Comparison of ENCODE assay signal across 29 cellular contexts in the genomic region with DNA sequence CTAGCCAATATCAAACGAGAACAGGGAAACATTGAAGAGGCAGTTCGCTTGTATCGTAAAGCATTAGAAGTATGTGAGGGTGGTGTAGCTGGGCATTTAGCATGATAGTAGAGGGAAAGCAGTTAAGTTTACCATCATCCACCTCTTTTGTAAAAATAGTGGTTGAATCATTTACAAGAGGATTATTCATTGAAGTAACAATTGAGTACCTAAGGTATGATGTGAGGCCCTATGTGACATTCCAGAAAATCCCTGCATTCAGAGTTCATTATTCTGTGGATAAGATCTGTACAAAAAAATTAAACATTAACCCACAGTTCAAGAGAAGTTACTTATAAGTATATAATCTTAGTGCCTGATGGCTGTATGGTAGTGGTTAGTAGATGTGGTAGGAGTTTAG. TPM values are rescaled to one million over a fixed set of nuclear protein-coding genes. Genes with fewer than 3 reads are reported as not detected.
DNase-seq lines count a peak whose midpoint lies in the region; ATAC-seq and TF ChIP-seq lines count a peak whose summit lies in the region.
"Had no signal": no experiment of that assay in that cellular context is flagged by ENCODE, and none has a peak within 500 bp of the region (broad histone marks: within the 10 kb centered on the region; RNA-seq: fewer than 3 reads in every experiment).

No MANE protein-coding gene starts in this region.

- H3K9me3 ChIP-seq in mesenchymal stem cell (ENCODE audit: control insufficient read depth, low read length), result no peaks in the 10 kb centered on the region
- H3K9me3 ChIP-seq: adrenal gland, BE2C, esophagus muscularis mucosa, psoas muscle, suprapubic skin had no signal

- peaks cover 26% of the 10 kb centered on the region for H3K27me3 Mint-ChIP-seq in activated T-cell treated with anti-CD3 and anti-CD28 coated beads, Interleukin-2, amount 50 U/mL, for 24 hours
- no peaks in the 10 kb centered on the region for H3K27me3 Mint-ChIP-seq in Calu3 (ENCODE audit: unreplicated experiment)
- no peaks in the 10 kb centered on the region for H3K27me3 Mint-ChIP-seq in central memory CD8-positive, alpha-beta T cell
- H3K27me3 Mint-ChIP-seq: activated B cell treated with CpG ODN at 0.5 μM for 24 hours; activated CD4-positive, alpha-beta memory T cell treated with anti-CD3 and anti-CD28 coated beads, Interleukin-2, amount 10 ng/mL, durations not matched to agents 7 days and 5 days had no signal

- no peaks in the 10 kb centered on the region for H3K9me3 Mint-ChIP-seq in activated T-cell treated with anti-CD3 and anti-CD28 coated beads, Interleukin-2, amount 50 U/mL, for 24 hours
- H3K9me3 Mint-ChIP-seq in Calu3 (ENCODE audit: low read depth, unreplicated experiment), result no peaks in the 10 kb centered on the region
- H3K9me3 Mint-ChIP-seq in central memory CD8-positive, alpha-beta T cell, result no peaks in the 10 kb centered on the region
- H3K9me3 Mint-ChIP-seq: activated B cell treated with CpG ODN at 0.5 μM for 24 hours; activated CD4-positive, alpha-beta memory T cell treated with anti-CD3 and anti-CD28 coated beads, Interleukin-2, amount 10 ng/mL, durations not matched to agents 7 days and 5 days had no signal

- peaks cover 90% of the 10 kb centered on the region for H3K36me3 Mint-ChIP-seq in activated T-cell treated with anti-CD3 and anti-CD28 coated beads, Interleukin-2, amount 50 U/mL, for 24 hours (ENCODE audit: low read depth)
- H3K36me3 Mint-ChIP-seq in Calu3 (ENCODE audit: insufficient read depth, unreplicated experiment), result peaks cover 84% of the 10 kb centered on the region
- H3K36me3 Mint-ChIP-seq in central memory CD8-positive, alpha-beta T cell (ENCODE audit: insufficient read depth), result peaks cover 71% of the 10 kb centered on the region

- no peaks in the 10 kb centered on the region for H3K79me1 ChIP-seq in mesenchymal stem cell (replicated peaks; ENCODE audit: low read length, poor library complexity, severe bottlenecking)

- intact Hi-C loops in Calu3 (cut with micrococcal nuclease; ENCODE audit: unreplicated experiment), result no loop called here

- H3K27ac Mint-ChIP-seq in activated T-cell treated with anti-CD3 and anti-CD28 coated beads, Interleukin-2, amount 50 U/mL, for 24 hours, result peak overlapping the region; percentile 9
- peak overlapping the region; percentile 3 for H3K27ac Mint-ChIP-seq in Calu3 (ENCODE audit: unreplicated experiment)
- H3K27ac Mint-ChIP-seq in central memory CD8-positive, alpha-beta T cell (ENCODE audit: low read depth), result peak overlapping the region; percentile 77
- H3K27ac Mint-ChIP-seq: activated B cell treated with CpG ODN at 0.5 μM for 24 hours; activated CD4-positive, alpha-beta memory T cell treated with anti-CD3 and anti-CD28 coated beads, Interleukin-2, amount 10 ng/mL, durations not matched to agents 7 days and 5 days had no signal

- H3K4me3 ChIP-seq in mesenchymal stem cell (ENCODE audit: insufficient read depth in 1 of 2, low read depth in 1 of 2, low read length in 2 of 2), result no peak overlapping the region
- H3K4me3 ChIP-seq: adrenal gland, esophagus muscularis mucosa, lung, PC-9, psoas muscle, suprapubic skin had no signal

- ATAC-seq in central memory CD8-positive, alpha-beta T cell (replicated peaks; ENCODE audit: extremely low read depth, poor library complexity, severe bottlenecking), result no peak
- no peak for ATAC-seq in GM21529 (IDR thresholded peaks at IDR 0.05; ENCODE audit: unreplicated experiment)
- ATAC-seq in GM19324 (IDR thresholded peaks at IDR 0.05; ENCODE audit: low FRiP score, unreplicated experiment), result no peak
- ATAC-seq: psoas muscle had no signal

- H3K27ac ChIP-seq in mesenchymal stem cell (ENCODE audit: low read length, poor library complexity, severe bottlenecking), result peak overlapping the region; percentile 95
- H3K27ac ChIP-seq: adrenal gland, brain microvascular endothelial cell, esophagus muscularis mucosa, PC-9, psoas muscle, suprapubic skin had no signal

- no peak overlapping the region for H3K18ac ChIP-seq in mesenchymal stem cell (ENCODE audit: low read depth in 1 of 2, low read length in 2 of 2)

- no peak overlapping the region for H2BK15ac ChIP-seq in mesenchymal stem cell (ENCODE audit: low read depth, poor library complexity, severe bottlenecking)

- no peak for TF ChIP-seq CTCF in Calu3 (IDR thresholded peaks at IDR 0.05; ENCODE audit: unreplicated experiment)

- H2AFZ ChIP-seq in mesenchymal stem cell (ENCODE audit: low read depth, low read length), result no peak overlapping the region
- H2AFZ ChIP-seq: PC-9 had no signal

- H3K23ac ChIP-seq in mesenchymal stem cell (ENCODE audit: low read length in 2 of 2), result no peak overlapping the region

- WGBS in mesenchymal stem cell, result no CpG with 5 or more reads among the region's 3 CpGs

- no peak overlapping the region for H2BK120ac ChIP-seq in mesenchymal stem cell (ENCODE audit: low read depth, low read length)

- H4K91ac ChIP-seq in mesenchymal stem cell (ENCODE audit: low read length), result no peak overlapping the region

- H3K4me2 ChIP-seq in mesenchymal stem cell (ENCODE audit: low read length, poor library complexity, severe bottlenecking), result no peak overlapping the region
- H3K4me2 ChIP-seq: PC-9 had no signal

- CTCF ChIA-PET in Calu3 (lab: Charles Lee), result no interaction called here

- no peak overlapping the region for H2BK5ac ChIP-seq in mesenchymal stem cell (ENCODE audit: low read depth, low read length, poor library complexity, severe bottlenecking)

- H2BK12ac ChIP-seq in mesenchymal stem cell (ENCODE audit: low read length in 2 of 2), result no peak overlapping the region

- no peak overlapping the region for H3K14ac ChIP-seq in mesenchymal stem cell (ENCODE audit: low read length in 2 of 2)

- peaks cover 13 to 77% of the 10 kb centered on the region in 2 experiments for H3K36me3 ChIP-seq in mesenchymal stem cell (ENCODE audit: control insufficient read depth in 1 of 2, insufficient read depth in 2 of 2, low read depth in 1 of 2, low read length in 2 of 2)

- no peak overlapping the region for H3K9ac ChIP-seq in mesenchymal stem cell (ENCODE audit: low read length)

- H3K4me1 ChIP-seq in mesenchymal stem cell (ENCODE audit: control insufficient read depth, insufficient read depth, low read depth, low read length), result peaks cover 3% of the 10 kb centered on the region
- H3K4me1 ChIP-seq: adrenal gland, BE2C, esophagus muscularis mucosa, psoas muscle, suprapubic skin had no signal

- no TSS peak for BruUV-seq in Calu3 (replicated peaks; lab: Mats Ljungman, UMichigan)

- no peak overlapping the region for H3K4me3 Mint-ChIP-seq in activated T-cell treated with anti-CD3 and anti-CD28 coated beads, Interleukin-2, amount 50 U/mL, for 24 hours
- H3K4me3 Mint-ChIP-seq in Calu3 (ENCODE audit: low read depth, unreplicated experiment), result peak overlapping the region; percentile 35
- peak overlapping the region; percentile 4 for H3K4me3 Mint-ChIP-seq in central memory CD8-positive, alpha-beta T cell
- H3K4me3 Mint-ChIP-seq: activated B cell treated with CpG ODN at 0.5 μM for 24 hours; activated CD4-positive, alpha-beta memory T cell treated with anti-CD3 and anti-CD28 coated beads, Interleukin-2, amount 10 ng/mL, durations not matched to agents 7 days and 5 days had no signal

- H4K8ac ChIP-seq in mesenchymal stem cell (ENCODE audit: low read length), result no peak overlapping the region

- H3K4me1 Mint-ChIP-seq in activated T-cell treated with anti-CD3 and anti-CD28 coated beads, Interleukin-2, amount 50 U/mL, for 24 hours (ENCODE audit: low read depth), result peaks cover 13% of the 10 kb centered on the region
- peaks cover 17% of the 10 kb centered on the region for H3K4me1 Mint-ChIP-seq in Calu3 (ENCODE audit: low read depth, unreplicated experiment)
- H3K4me1 Mint-ChIP-seq in central memory CD8-positive, alpha-beta T cell, result no peaks in the 10 kb centered on the region
- H3K4me1 Mint-ChIP-seq: activated B cell treated with CpG ODN at 0.5 μM for 24 hours had no signal

- DNase-seq in activated T-cell treated with anti-CD3 and anti-CD28 coated beads, Interleukin-2, amount 50 U/mL, for 24 hours, result no peak
- DNase-seq in activated T-cell treated with anti-CD3 and anti-CD28 coated beads for 4 hours, result no peak
- no peak for DNase-seq in Calu3
- no peak for DNase-seq in central memory CD8-positive, alpha-beta T cell (ENCODE audit: low spot score in 2 of 2)
- no peak for DNase-seq in mesenchymal stem cell
- no peak for DNase-seq in NCI-H1694 (lab: John Stamatoyannopoulos, UW)
- DNase-seq: activated B cell treated with CpG ODN at 0.5 μM for 24 hours; activated CD4-positive, alpha-beta memory T cell treated with anti-CD3 and anti-CD28 coated beads, Interleukin-2, amount 10 ng/mL, durations not matched to agents 7 days and 5 days; adrenal gland; BE2C; brain microvascular endothelial cell; DMS79 treated with DMSO at 0.1 percent for 48 hours; effector memory CD4-positive, alpha-beta T cell; foreskin melanocyte; hypothalamus; KBM-7; MM.1S; NCI-H1436 treated with DMSO at 0.1 percent for 48 hours; NCI-H510A treated with DMSO at 0.1 percent for 48 hours; NK-92 treated with Interleukin-12 subunit alpha and Interleukin-12 subunit beta, amount 100 ng/mL, for 24 hours; PC-9; psoas muscle; SHP77; stimulated activated CD4-positive, alpha-beta T cell treated with anti-CD3 and anti-CD28 coated beads, Interleukin-1b, Interleukin-23, amount 100 ng/mL, for 48 hours had no signal

- H3K27me3 ChIP-seq in mesenchymal stem cell (ENCODE audit: control insufficient read depth in 1 of 2, insufficient read depth in 1 of 2, low read length in 2 of 2), result peaks cover 0 to 7% of the 10 kb centered on the region in 2 experiments
- H3K27me3 ChIP-seq: adrenal gland, BE2C, brain microvascular endothelial cell, esophagus muscularis mucosa, suprapubic skin had no signal

- no peak overlapping the region for H2AK5ac ChIP-seq in mesenchymal stem cell (ENCODE audit: low read length, severe bottlenecking)

- H3K4ac ChIP-seq in mesenchymal stem cell (ENCODE audit: low read depth in 1 of 2, low read length in 2 of 2), result no peak overlapping the region

RNA-seq across cellular contexts. Expression of a gene that starts 22.2 kb away (rescaled TPM):
- total RNA-seq in Calu3 (2022), result 8.1 and 10.2 TPM in 2 replicates
- 0.64 TPM for polyA plus RNA-seq in mesenchymal stem cell (2013, experiment 1 of 2)
- polyA plus RNA-seq in mesenchymal stem cell (2013, experiment 2 of 2), result 0.56 TPM

RNA-seq across cellular contexts. Expression of a gene that starts 23.1 kb away (rescaled TPM):
- 162 and 191 TPM in 2 replicates for total RNA-seq in Calu3 (2022)
- polyA plus RNA-seq in mesenchymal stem cell (2013, experiment 1 of 2), result 39.8 TPM
- 36.8 TPM for polyA plus RNA-seq in mesenchymal stem cell (2013, experiment 2 of 2)

Comparison
In these comparisons a context has a peak if more than half of its experiments do, and no peak if none do; other contexts are left out.
1. H3K27ac Mint-ChIP-seq: peak in every context shown above with its lines; median percentile 77 in central memory CD8-positive, alpha-beta T cell; 9 in activated T-cell treated with anti-CD3 and anti-CD28 coated beads, Interleukin-2, amount 50 U/mL, for 24 hours; 3 in Calu3.